ENCODE assay signal across 36 cellular contexts in genomic region chr2:102943251-102943650, GRCh38.
"Had no signal": no experiment of that assay in that cellular context is flagged by ENCODE, and none has a peak within 500 bp of the region (broad histone marks: within the 10 kb centered on the region; RNA-seq: fewer than 3 reads in every experiment).

No MANE protein-coding gene starts in this region.

- H3K36me3 Mint-ChIP-seq: activated CD4-positive, alpha-beta memory T cell treated with anti-CD3 and anti-CD28 coated beads for 36 hours; activated CD8-positive, alpha-beta memory T cell treated with anti-CD3 and anti-CD28 coated beads, Interleukin-2, amount 10 ng/mL, durations not matched to agents 7 days and 5 days; activated naive CD4-positive, alpha-beta T cell treated with anti-CD3 and anti-CD28 coated beads, Interleukin-2, amount 50 U/mL, for 24 hours; activated naive CD8-positive, alpha-beta T cell treated with anti-CD3 and anti-CD28 coated beads for 36 hours had no signal

- H3K4me3 ChIP-seq: adrenal gland, gastrocnemius medialis, heart left ventricle had no signal

- H3K4me3 Mint-ChIP-seq: activated CD4-positive, alpha-beta memory T cell treated with anti-CD3 and anti-CD28 coated beads for 36 hours; activated CD4-positive, alpha-beta T cell treated with anti-CD3 and anti-CD28 coated beads for 36 hours; activated CD4-positive, alpha-beta T cell treated with anti-CD3 and anti-CD28 coated beads, Interleukin-2, amount 10 ng/mL, durations not matched to agents 24 days and 14 days; activated CD8-positive, alpha-beta memory T cell treated with anti-CD3 and anti-CD28 coated beads, Interleukin-2, amount 10 ng/mL, durations not matched to agents 7 days and 5 days; activated CD8-positive, alpha-beta T cell treated with anti-CD3 and anti-CD28 coated beads, Interleukin-2, amount 10 ng/mL, durations not matched to agents 7 days and 5 days; activated naive CD4-positive, alpha-beta T cell treated with anti-CD3 and anti-CD28 coated beads for 36 hours; activated naive CD4-positive, alpha-beta T cell treated with anti-CD3 and anti-CD28 coated beads, Interleukin-2, amount 50 U/mL, for 24 hours; activated naive CD8-positive, alpha-beta T cell treated with anti-CD3 and anti-CD28 coated beads for 36 hours; activated naive CD8-positive, alpha-beta T cell treated with anti-CD3 and anti-CD28 coated beads, Interleukin-2, amount 50 U/mL, for 24 hours; activated T-helper 1 cell treated with anti-CD3 and anti-CD28 coated beads, Interleukin-12 subunit alpha, Interleukin-12 subunit beta, Interleukin-2, Interleukin-4 antibody, amounts not matched to agents 30 ng/mL and 10 ng/mL and 1 ng/mL, durations not matched to agents 14 hours and 24 hours and 36 hours; central memory CD8-positive, alpha-beta T cell; T-helper 17 cell; T-helper 2 cell treated with Interferon-gamma antibody and Interleukin-4, amounts not matched to agents 5 μg/mL and 100 μg/mL, for 36 hours had no signal

- H3K27me3 Mint-ChIP-seq: activated CD4-positive, alpha-beta memory T cell treated with anti-CD3 and anti-CD28 coated beads for 36 hours; activated CD4-positive, alpha-beta T cell treated with anti-CD3 and anti-CD28 coated beads, Interleukin-2, amount 10 ng/mL, durations not matched to agents 24 days and 14 days; activated CD8-positive, alpha-beta memory T cell treated with anti-CD3 and anti-CD28 coated beads, Interleukin-2, amount 10 ng/mL, durations not matched to agents 7 days and 5 days; activated naive CD8-positive, alpha-beta T cell treated with anti-CD3 and anti-CD28 coated beads for 36 hours; activated naive CD8-positive, alpha-beta T cell treated with anti-CD3 and anti-CD28 coated beads, Interleukin-2, amount 50 U/mL, for 24 hours; central memory CD8-positive, alpha-beta T cell had no signal

- H3K4me1 Mint-ChIP-seq: activated CD4-positive, alpha-beta T cell treated with anti-CD3 and anti-CD28 coated beads for 36 hours; activated CD4-positive, alpha-beta T cell treated with anti-CD3 and anti-CD28 coated beads, Interleukin-2, amount 10 ng/mL, durations not matched to agents 24 days and 14 days; activated CD8-positive, alpha-beta memory T cell treated with anti-CD3 and anti-CD28 coated beads, Interleukin-2, amount 10 ng/mL, durations not matched to agents 7 days and 5 days; activated naive CD4-positive, alpha-beta T cell treated with anti-CD3 and anti-CD28 coated beads, Interleukin-2, amount 50 U/mL, for 24 hours; activated naive CD8-positive, alpha-beta T cell treated with anti-CD3 and anti-CD28 coated beads for 36 hours; activated naive CD8-positive, alpha-beta T cell treated with anti-CD3 and anti-CD28 coated beads, Interleukin-2, amount 50 U/mL, for 24 hours; central memory CD8-positive, alpha-beta T cell; T-helper 17 cell had no signal

- H3K27ac ChIP-seq: adrenal gland, brain microvascular endothelial cell, gastrocnemius medialis, heart left ventricle, WERI-Rb-1 had no signal

- ATAC-seq: activated CD4-positive, alpha-beta T cell treated with anti-CD3 and anti-CD28 coated beads for 36 hours; activated CD8-positive, alpha-beta memory T cell treated with anti-CD3 and anti-CD28 coated beads, Interleukin-2, amount 10 ng/mL, durations not matched to agents 7 days and 5 days; activated CD8-positive, alpha-beta T cell treated with anti-CD3 and anti-CD28 coated beads, Interleukin-2, amount 10 ng/mL, durations not matched to agents 7 days and 5 days; activated naive CD8-positive, alpha-beta T cell treated with anti-CD3 and anti-CD28 coated beads, Interleukin-2, amount 50 U/mL, for 24 hours; esophagus mucosa; gastrocnemius medialis; heart left ventricle; T-helper 17 cell had no signal

- H3K27ac Mint-ChIP-seq: activated CD4-positive, alpha-beta memory T cell treated with anti-CD3 and anti-CD28 coated beads for 36 hours; activated CD4-positive, alpha-beta T cell treated with anti-CD3 and anti-CD28 coated beads for 36 hours; activated CD4-positive, alpha-beta T cell treated with anti-CD3 and anti-CD28 coated beads, Interleukin-2, amount 10 ng/mL, durations not matched to agents 24 days and 14 days; activated CD8-positive, alpha-beta memory T cell treated with anti-CD3 and anti-CD28 coated beads, Interleukin-2, amount 10 ng/mL, durations not matched to agents 7 days and 5 days; activated CD8-positive, alpha-beta T cell treated with anti-CD3 and anti-CD28 coated beads, Interleukin-2, amount 10 ng/mL, durations not matched to agents 7 days and 5 days; activated naive CD4-positive, alpha-beta T cell treated with anti-CD3 and anti-CD28 coated beads for 36 hours; activated naive CD4-positive, alpha-beta T cell treated with anti-CD3 and anti-CD28 coated beads, Interleukin-2, amount 50 U/mL, for 24 hours; activated naive CD8-positive, alpha-beta T cell treated with anti-CD3 and anti-CD28 coated beads for 36 hours; activated naive CD8-positive, alpha-beta T cell treated with anti-CD3 and anti-CD28 coated beads, Interleukin-2, amount 50 U/mL, for 24 hours; activated T-helper 1 cell treated with anti-CD3 and anti-CD28 coated beads, Interleukin-12 subunit alpha, Interleukin-12 subunit beta, Interleukin-2, Interleukin-4 antibody, amounts not matched to agents 30 ng/mL and 10 ng/mL and 1 ng/mL, durations not matched to agents 14 hours and 24 hours and 36 hours; activated T-helper 2 cell treated with anti-CD3 and anti-CD28 coated beads, Interferon-gamma antibody, Interleukin-2, Interleukin-4, amounts not matched to agents 10 μg/mL and 5 μg/mL and 100 μg/mL, durations not matched to agents 14 hours and 24 hours and 36 hours; T-helper 17 cell; T-helper 2 cell treated with Interferon-gamma antibody and Interleukin-4, amounts not matched to agents 5 μg/mL and 100 μg/mL, for 36 hours had no signal

- FAIRE-seq: bronchial epithelial cell had no signal

- H3K4me1 ChIP-seq: adrenal gland, gastrocnemius medialis, heart left ventricle had no signal

- H3K9me3 ChIP-seq: adrenal gland, gastrocnemius medialis had no signal

- DNase-seq: activated CD4-positive, alpha-beta memory T cell treated with anti-CD3 and anti-CD28 coated beads for 36 hours; activated CD4-positive, alpha-beta T cell treated with anti-CD3 and anti-CD28 coated beads for 36 hours; activated CD4-positive, alpha-beta T cell treated with anti-CD3 and anti-CD28 coated beads, Interleukin-2, amount 10 ng/mL, durations not matched to agents 24 days and 14 days; activated CD4-positive, CD25-positive, alpha-beta regulatory T cell; activated CD4-positive, CD25-positive, alpha-beta regulatory T cell treated with anti-CD3 and anti-CD28 coated beads, Interleukin-2, amount 50 U/mL, for 72 hours; activated CD8-positive, alpha-beta memory T cell treated with anti-CD3 and anti-CD28 coated beads, Interleukin-2, amount 10 ng/mL, durations not matched to agents 7 days and 5 days; activated CD8-positive, alpha-beta memory T cell treated with anti-CD3 and anti-CD28 coated beads, Interleukin-2, amount 50 U/mL, for 4 hours; activated CD8-positive, alpha-beta T cell treated with anti-CD3 and anti-CD28 coated beads, Interleukin-2, amount 10 ng/mL, durations not matched to agents 7 days and 5 days; activated effector memory CD4-positive, alpha-beta T cell treated with anti-CD3 and anti-CD28 coated beads, Interleukin-2, amount 50 U/mL, for 16 hours; activated naive CD4-positive, alpha-beta T cell treated with anti-CD3 and anti-CD28 coated beads for 36 hours; activated naive CD8-positive, alpha-beta T cell treated with anti-CD3 and anti-CD28 coated beads for 36 hours; activated naive CD8-positive, alpha-beta T cell treated with anti-CD3 and anti-CD28 coated beads, Interleukin-2, amount 50 U/mL, for 24 hours; activated T-cell treated with anti-CD3 and anti-CD28 coated beads, Interleukin-2, amount 50 U/mL, for 1 hour; activated T-cell treated with anti-CD3 and anti-CD28 coated beads, Interleukin-2, amount 50 U/mL, for 48 hours; adrenal gland; amygdala; aorta; brain microvascular endothelial cell; cortex of kidney; dermis blood vessel endothelial cell; effector CD8-positive, alpha-beta T cell; foreskin fibroblast; gastrocnemius medialis; glutamatergic neuron; heart left ventricle; T-helper 1 cell; T-helper 17 cell; T1000; WERI-Rb-1 had no signal

- H3K27me3 ChIP-seq: adrenal gland, brain microvascular endothelial cell, gastrocnemius medialis, heart left ventricle had no signal

- H3K36me3 ChIP-seq: adrenal gland, brain microvascular endothelial cell, gastrocnemius medialis, heart left ventricle, WERI-Rb-1 had no signal

- H3K9me3 Mint-ChIP-seq: activated naive CD8-positive, alpha-beta T cell treated with anti-CD3 and anti-CD28 coated beads, Interleukin-2, amount 50 U/mL, for 24 hours; activated T-helper 2 cell treated with anti-CD3 and anti-CD28 coated beads, Interferon-gamma antibody, Interleukin-2, Interleukin-4, amounts not matched to agents 10 μg/mL and 5 μg/mL and 100 μg/mL, durations not matched to agents 14 hours and 24 hours and 36 hours; T-helper 2 cell treated with Interferon-gamma antibody and Interleukin-4, amounts not matched to agents 5 μg/mL and 100 μg/mL, for 36 hours had no signal
